ENCODE assay signal across 9 cellular contexts in genomic region chr17:39200957-39201510, GRCh38. TPM values are rescaled to one million over a fixed set of nuclear protein-coding genes. Genes with fewer than 3 reads are reported as not detected.
DNase-seq lines count a peak whose midpoint lies in the region; ATAC-seq and TF ChIP-seq lines count a peak whose summit lies in the region.
"Had no signal": no experiment of that assay in that cellular context is flagged by ENCODE, and none has a peak within 500 bp of the region (broad histone marks: within the 10 kb centered on the region; RNA-seq: fewer than 3 reads in every experiment).

No MANE protein-coding gene starts in this region.

- ATAC-seq in activated CD8-positive, alpha-beta T cell treated with anti-CD3 and anti-CD28 coated beads for 36 hours, result no peak

- H3K4me1 Mint-ChIP-seq in activated CD8-positive, alpha-beta T cell treated with anti-CD3 and anti-CD28 coated beads for 36 hours (ENCODE audit: low read depth), result peaks cover 47% of the 10 kb centered on the region

- H3K9ac ChIP-seq in subcutaneous abdominal adipose tissue (ENCODE audit: low read length in 5 of 5), result peak overlapping the region; percentile 98 to 100 (median 99)

- CTCF ChIA-PET in activated CD8-positive, alpha-beta T cell treated with anti-CD3 and anti-CD28 coated beads for 36 hours (lab: Charles Lee), result interaction anchor here (1.3 to 27.4 kb wide), 4 partner anchors 26 to 218 kb away, joined by 3 to 516 read pairs (median 8); no protein-coding TSS in a partner anchor

- H3K4me3 Mint-ChIP-seq in activated CD8-positive, alpha-beta T cell treated with anti-CD3 and anti-CD28 coated beads for 36 hours, result peak overlapping the region; percentile 90

- intact Hi-C loops in activated CD8-positive, alpha-beta T cell treated with anti-CD3 and anti-CD28 coated beads for 36 hours (cut with micrococcal nuclease), result loop anchor here (10.0 kb wide), 1 partner anchor 204 kb away; the partner anchor contains the start of gene FBXL20

- peaks cover 53% of the 10 kb centered on the region for H3K36me3 Mint-ChIP-seq in activated CD8-positive, alpha-beta T cell treated with anti-CD3 and anti-CD28 coated beads for 36 hours (ENCODE audit: low read depth)

- peaks cover 15 to 42% (median 36%) of the 10 kb centered on the region in 5 donors for H3K36me3 ChIP-seq in subcutaneous abdominal adipose tissue (ENCODE audit: control insufficient read depth in 5 of 5, insufficient read depth in 5 of 5, low read length in 5 of 5)

- H3K4me3 ChIP-seq in iPS-18c (ENCODE audit: insufficient read depth, low read depth, low read length) (peak overlapping the region; percentile 81), subcutaneous abdominal adipose tissue (ENCODE audit: low read depth in 1 of 5, low read length in 5 of 5) (peak overlapping the region; percentile 84 to 98 (median 91))

- peak overlapping the region; percentile 99 for H3K27ac Mint-ChIP-seq in activated CD8-positive, alpha-beta T cell treated with anti-CD3 and anti-CD28 coated beads for 36 hours

- POLR2A ChIA-PET in activated CD8-positive, alpha-beta T cell treated with anti-CD3 and anti-CD28 coated beads for 36 hours (lab: Charles Lee), result interaction anchor here (1.0 to 3.9 kb wide), 5 partner anchors 8 to 53 kb away, joined by 3 to 35 read pairs (median 11); no protein-coding TSS in a partner anchor

- peak overlapping the region; percentile 99 for H3K27ac ChIP-seq in subcutaneous abdominal adipose tissue (ENCODE audit: low read depth, low read length)

- H3K9me3 Mint-ChIP-seq in activated CD8-positive, alpha-beta T cell treated with anti-CD3 and anti-CD28 coated beads for 36 hours, result no peaks in the 10 kb centered on the region

- DNase-seq in NOMO-1 (lab: John Stamatoyannopoulos, UW; ENCODE audit: unreplicated experiment in 2 of 2), result peak; percentile 15 to 45
- DNase-seq in NOMO-1 treated with dmso at 0.1 percent for 144 hours (lab: John Stamatoyannopoulos, UW; ENCODE audit: unreplicated experiment), result no peak
- no peak for DNase-seq in activated CD8-positive, alpha-beta T cell treated with anti-CD3 and anti-CD28 coated beads for 36 hours
- no peak for DNase-seq in cerebellar cortex (ENCODE audit: low spot score)
- no peak for DNase-seq in COLO829 (ENCODE audit: low spot score)
- no peak for DNase-seq in Ammon's horn (ENCODE audit: low spot score)

- TF ChIP-seq CTCF in activated CD8-positive, alpha-beta T cell treated with anti-CD3 and anti-CD28 coated beads for 36 hours (IDR thresholded peaks at IDR 0.05), result no peak

- H3K27me3 Mint-ChIP-seq in activated CD8-positive, alpha-beta T cell treated with anti-CD3 and anti-CD28 coated beads for 36 hours, result no peaks in the 10 kb centered on the region

- H3K27me3 ChIP-seq in subcutaneous abdominal adipose tissue (ENCODE audit: control insufficient read depth in 5 of 5, insufficient read depth in 4 of 5, low read length in 5 of 5), result peaks cover 0 to 2% (median 0%) of the 10 kb centered on the region in 5 donors

- H3K4me1 ChIP-seq in subcutaneous abdominal adipose tissue (ENCODE audit: control insufficient read depth in 5 of 5, insufficient read depth in 5 of 5, low read length in 5 of 5), result peaks cover 7 to 51% (median 43%) of the 10 kb centered on the region in 5 donors

- peaks cover 2% of the 10 kb centered on the region for H3K9me3 ChIP-seq in iPS-18c (ENCODE audit: control insufficient read depth, insufficient read depth, low read length)
- H3K9me3 ChIP-seq in subcutaneous abdominal adipose tissue (ENCODE audit: control insufficient read depth in 5 of 5, low read length in 5 of 5), result no peaks in the 10 kb centered on the region

RNA-seq across cellular contexts. Expression of gene RPL19, which starts 1.0 kb away (rescaled TPM):
- 1,000 to 10,000 TPM; 3,130 to 3,175 TPM for total RNA-seq in activated CD8-positive, alpha-beta T cell treated with anti-CD3 and anti-CD28 coated beads for 36 hours

RNA-seq across cellular contexts. Expression of gene CACNB1, which starts 3.6 kb away (rescaled TPM):
- 10 to 100 TPM; 13.1 to 14.2 TPM for total RNA-seq in activated CD8-positive, alpha-beta T cell treated with anti-CD3 and anti-CD28 coated beads for 36 hours

RNA-seq across cellular contexts. Expression of gene STAC2, which starts 24.7 kb away (rescaled TPM):
- under 1 TPM; 0.47 to 0.56 TPM for total RNA-seq in activated CD8-positive, alpha-beta T cell treated with anti-CD3 and anti-CD28 coated beads for 36 hours
- total RNA-seq: lung microvascular endothelial cell had no signal

RNA-seq across cellular contexts. Expression of gene ARL5C, which starts 35.1 kb away (rescaled TPM):
- total RNA-seq in activated CD8-positive, alpha-beta T cell treated with anti-CD3 and anti-CD28 coated beads for 36 hours, result not detected
- total RNA-seq: lung microvascular endothelial cell had no signal

RNA-seq across cellular contexts. Expression of gene PLXDC1, which starts 49.6 kb away (rescaled TPM):
- 1 to 10 TPM; 1.7 to 2.4 TPM for total RNA-seq in activated CD8-positive, alpha-beta T cell treated with anti-CD3 and anti-CD28 coated beads for 36 hours
- total RNA-seq: lung microvascular endothelial cell had no signal

Comparison
In these comparisons a context has a peak if more than half of its experiments do, and no peak if none do; other contexts are left out.
1. DNase-seq: peak in NOMO-1 (2 of 2); none in NOMO-1 treated with dmso at 0.1 percent for 144 hours (single experiment), activated CD8-positive, alpha-beta T cell treated with anti-CD3 and anti-CD28 coated beads for 36 hours (single experiment), cerebellar cortex (single experiment), COLO829 (single experiment) and Ammon's horn (single experiment).